ENCODE assay signal across 1 cellular context in the genomic region with DNA sequence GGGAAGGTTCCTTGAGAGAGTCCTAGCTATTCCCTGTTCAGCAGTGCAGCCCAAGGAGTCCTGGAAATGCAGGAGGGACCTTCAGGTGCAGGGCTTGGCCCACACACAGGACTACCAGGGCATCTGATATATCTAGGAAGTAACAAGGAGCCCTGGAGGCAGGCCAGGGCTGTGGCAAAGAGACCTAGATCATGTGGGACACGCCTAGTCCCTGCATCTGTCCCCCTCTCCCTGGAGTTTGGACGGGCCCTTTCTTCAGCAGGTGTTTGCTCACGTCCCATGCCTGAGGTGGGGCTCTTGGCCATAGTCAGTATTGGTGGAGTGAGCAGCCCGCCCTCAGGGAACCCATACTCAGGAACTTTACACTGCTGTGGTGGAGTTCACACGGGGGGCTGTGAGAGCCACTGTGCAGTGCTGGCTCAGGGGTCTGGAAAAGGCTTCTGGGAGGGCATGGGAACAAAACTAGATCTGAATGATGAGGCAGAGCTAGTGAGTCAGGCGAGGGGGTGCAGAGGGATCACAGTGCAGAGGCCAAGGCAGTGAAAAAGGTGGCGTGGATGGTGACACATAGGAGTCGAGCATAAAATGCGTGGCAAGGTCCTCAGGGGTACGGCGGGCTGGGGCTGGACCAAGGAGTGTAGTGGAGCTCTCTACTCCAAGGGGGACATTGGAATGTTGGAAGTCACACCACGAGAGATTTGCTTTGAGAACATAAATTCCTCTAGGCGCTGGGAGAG.
TF ChIP-seq lines count a peak whose summit lies in the region.

No MANE protein-coding gene starts in this region.

TF ChIP-seq in GM12878, 131 proteins besides CTCF, POLR2A, EP300 and RAD21:
- no peak for TF ChIP-seq HDAC2 (IDR thresholded peaks at IDR 0.05)
- TF ChIP-seq KDM1A (IDR thresholded peaks at IDR 0.05; ENCODE audit: borderline replicate concordance) = no peak
- TF ChIP-seq FOS (IDR thresholded peaks at IDR 0.05; ENCODE audit: borderline replicate concordance, extremely low read depth, insufficient read length) = no peak
- no peak for TF ChIP-seq YY1 (IDR thresholded peaks at IDR 0.05; ENCODE audit: low read depth, low read length)
- no peak for TF ChIP-seq RELB (IDR thresholded peaks at IDR 0.05; ENCODE audit: low read depth)
- TF ChIP-seq, protein P1, sequence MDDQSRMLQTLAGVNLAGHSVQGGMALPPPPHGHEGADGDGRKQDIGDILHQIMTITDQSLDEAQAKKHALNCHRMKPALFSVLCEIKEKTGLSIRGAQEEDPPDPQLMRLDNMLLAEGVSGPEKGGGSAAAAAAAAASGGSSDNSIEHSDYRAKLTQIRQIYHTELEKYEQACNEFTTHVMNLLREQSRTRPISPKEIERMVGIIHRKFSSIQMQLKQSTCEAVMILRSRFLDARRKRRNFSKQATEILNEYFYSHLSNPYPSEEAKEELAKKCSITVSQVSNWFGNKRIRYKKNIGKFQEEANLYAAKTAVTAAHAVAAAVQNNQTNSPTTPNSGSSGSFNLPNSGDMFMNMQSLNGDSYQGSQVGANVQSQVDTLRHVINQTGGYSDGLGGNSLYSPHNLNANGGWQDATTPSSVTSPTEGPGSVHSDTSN (IDR thresholded peaks at IDR 0.05; ENCODE audit: insufficient replicate concordance, low read depth, low read length) = no peak
- TF ChIP-seq MYC (IDR thresholded peaks at IDR 0.05; ENCODE audit: insufficient read depth, insufficient read length, insufficient replicate concordance, low read length, severe bottlenecking) = no peak
- TF ChIP-seq CUX1 (IDR thresholded peaks at IDR 0.05; ENCODE audit: insufficient replicate concordance, low read depth, low read length) = no peak
- TF ChIP-seq SIX5 (IDR thresholded peaks at IDR 0.05; ENCODE audit: low read depth, low read length, severe bottlenecking) = no peak
- TF ChIP-seq, protein P2, sequence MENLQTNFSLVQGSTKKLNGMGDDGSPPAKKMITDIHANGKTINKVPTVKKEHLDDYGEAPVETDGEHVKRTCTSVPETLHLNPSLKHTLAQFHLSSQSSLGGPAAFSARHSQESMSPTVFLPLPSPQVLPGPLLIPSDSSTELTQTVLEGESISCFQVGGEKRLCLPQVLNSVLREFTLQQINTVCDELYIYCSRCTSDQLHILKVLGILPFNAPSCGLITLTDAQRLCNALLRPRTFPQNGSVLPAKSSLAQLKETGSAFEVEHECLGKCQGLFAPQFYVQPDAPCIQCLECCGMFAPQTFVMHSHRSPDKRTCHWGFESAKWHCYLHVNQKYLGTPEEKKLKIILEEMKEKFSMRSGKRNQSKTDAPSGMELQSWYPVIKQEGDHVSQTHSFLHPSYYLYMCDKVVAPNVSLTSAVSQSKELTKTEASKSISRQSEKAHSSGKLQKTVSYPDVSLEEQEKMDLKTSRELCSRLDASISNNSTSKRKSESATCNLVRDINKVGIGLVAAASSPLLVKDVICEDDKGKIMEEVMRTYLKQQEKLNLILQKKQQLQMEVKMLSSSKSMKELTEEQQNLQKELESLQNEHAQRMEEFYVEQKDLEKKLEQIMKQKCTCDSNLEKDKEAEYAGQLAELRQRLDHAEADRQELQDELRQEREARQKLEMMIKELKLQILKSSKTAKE (IDR thresholded peaks at IDR 0.05; ENCODE audit: low read depth, poor library complexity, severe bottlenecking) = no peak
- TF ChIP-seq SPI1 (IDR thresholded peaks at IDR 0.05; ENCODE audit: borderline replicate concordance, insufficient read depth, low read depth, low read length) = no peak
- TF ChIP-seq RCOR1 (conservative IDR thresholded peaks at IDR 0.05; ENCODE audit: low read depth, low read length) = no peak
- TF ChIP-seq, protein P3, sequence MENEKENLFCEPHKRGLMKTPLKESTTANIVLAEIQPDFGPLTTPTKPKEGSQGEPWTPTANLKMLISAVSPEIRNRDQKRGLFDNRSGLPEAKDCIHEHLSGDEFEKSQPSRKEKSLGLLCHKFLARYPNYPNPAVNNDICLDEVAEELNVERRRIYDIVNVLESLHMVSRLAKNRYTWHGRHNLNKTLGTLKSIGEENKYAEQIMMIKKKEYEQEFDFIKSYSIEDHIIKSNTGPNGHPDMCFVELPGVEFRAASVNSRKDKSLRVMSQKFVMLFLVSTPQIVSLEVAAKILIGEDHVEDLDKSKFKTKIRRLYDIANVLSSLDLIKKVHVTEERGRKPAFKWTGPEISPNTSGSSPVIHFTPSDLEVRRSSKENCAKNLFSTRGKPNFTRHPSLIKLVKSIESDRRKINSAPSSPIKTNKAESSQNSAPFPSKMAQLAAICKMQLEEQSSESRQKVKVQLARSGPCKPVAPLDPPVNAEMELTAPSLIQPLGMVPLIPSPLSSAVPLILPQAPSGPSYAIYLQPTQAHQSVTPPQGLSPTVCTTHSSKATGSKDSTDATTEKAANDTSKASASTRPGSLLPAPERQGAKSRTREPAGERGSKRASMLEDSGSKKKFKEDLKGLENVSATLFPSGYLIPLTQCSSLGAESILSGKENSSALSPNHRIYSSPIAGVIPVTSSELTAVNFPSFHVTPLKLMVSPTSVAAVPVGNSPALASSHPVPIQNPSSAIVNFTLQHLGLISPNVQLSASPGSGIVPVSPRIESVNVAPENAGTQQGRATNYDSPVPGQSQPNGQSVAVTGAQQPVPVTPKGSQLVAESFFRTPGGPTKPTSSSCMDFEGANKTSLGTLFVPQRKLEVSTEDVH (IDR thresholded peaks at IDR 0.05; ENCODE audit: low read depth, partially characterized antibody) = no peak
